In the genomic region with DNA sequence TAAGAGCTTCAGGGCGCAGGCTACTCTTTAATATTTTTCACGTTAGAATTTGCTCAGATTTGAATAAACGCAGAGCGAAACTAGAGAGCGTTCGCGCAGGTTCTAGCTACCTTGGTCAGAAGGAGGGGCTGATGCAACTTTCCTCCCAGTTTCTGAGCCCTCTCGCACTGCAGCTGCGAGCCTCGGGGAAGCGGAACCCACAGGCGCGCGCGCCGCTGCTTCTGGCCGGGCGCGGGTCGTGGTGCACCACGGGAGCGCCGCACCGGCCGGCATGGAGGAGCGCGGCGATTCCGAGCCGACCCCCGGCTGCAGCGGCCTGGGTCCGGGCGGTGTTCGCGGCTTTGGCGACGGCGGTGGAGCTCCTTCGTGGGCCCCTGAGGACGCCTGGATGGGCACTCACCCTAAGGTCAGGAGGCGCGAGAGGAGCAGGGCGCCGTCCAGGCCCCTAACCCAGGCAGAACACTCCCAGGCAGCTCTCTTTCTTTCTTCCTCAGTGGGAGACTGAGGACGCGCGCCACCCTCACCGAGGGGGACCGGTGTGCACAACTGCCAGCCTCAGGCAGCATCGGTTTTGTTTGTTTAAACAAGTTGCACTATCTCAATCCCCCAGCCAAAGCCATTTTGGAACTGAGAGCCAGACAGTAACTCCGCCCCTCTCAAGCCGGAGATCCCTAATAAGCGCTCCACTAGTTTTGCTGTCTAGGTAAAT, we compare ENCODE assay signal across 8 cellular contexts. TPM values are rescaled to one million over a fixed set of nuclear protein-coding genes. Genes with fewer than 3 reads are reported as not detected.
DNase-seq lines count a peak whose midpoint lies in the region; ATAC-seq and TF ChIP-seq lines count a peak whose summit lies in the region.

A gene (plus strand): TSS at position 246 of the 709 bp plus-strand sequence. CDS start 26 bp downstream, at position 272.

- CTCF ChIA-PET in Calu3 (lab: Charles Lee) (interaction anchor here (1.0 to 1.1 kb wide), 3 partner anchors 10 to 58 kb away, joined by 3 to 4 read pairs (median 3); no protein-coding TSS in a partner anchor), OCI-LY7 (lab: Charles Lee; ENCODE audit: unreplicated experiment) (no interaction called here)

- H3K4me3 Mint-ChIP-seq in Calu3 (ENCODE audit: low read depth, unreplicated experiment), result peak within 1 kb of the TSS; percentile 90
- peak within 1 kb of the TSS; percentile 93 for H3K4me3 Mint-ChIP-seq in stimulated activated effector memory CD8-positive, alpha-beta T cell treated with anti-CD3 and anti-CD28 coated beads, Interleukin-12 subunit alpha, Interleukin-12 subunit beta, amount 100 ng/mL, for 72 hours

- peaks cover 23% of the 10 kb centered on the region for H3K36me3 Mint-ChIP-seq in Calu3 (ENCODE audit: insufficient read depth, unreplicated experiment)
- H3K36me3 Mint-ChIP-seq in stimulated activated effector memory CD8-positive, alpha-beta T cell treated with anti-CD3 and anti-CD28 coated beads, Interleukin-12 subunit alpha, Interleukin-12 subunit beta, amount 100 ng/mL, for 72 hours, result peaks cover 22% of the 10 kb centered on the region

- no peaks in the 10 kb centered on the region for H4K20me1 ChIP-seq in OCI-LY7 (ENCODE audit: insufficient read depth, low read length)

- no peaks in the 10 kb centered on the region for H3K9me2 ChIP-seq in OCI-LY7 (ENCODE audit: insufficient read depth, low read length)

- intact Hi-C loops in Calu3 (cut with micrococcal nuclease; ENCODE audit: unreplicated experiment), result loop anchor here (2.0 to 5.0 kb wide), 4 partner anchors 54 to 419 kb away; a partner anchor contains a TSS
- intact Hi-C loops in OCI-LY7 (cut with micrococcal nuclease; ENCODE audit: unreplicated experiment), result loop anchor here (5.0 to 10.0 kb wide), 5 partner anchors 419 to 1263 kb away; a partner anchor contains a TSS

- TF ChIP-seq POLR2A in erythroblast (IDR thresholded peaks at IDR 0.05; ENCODE audit: low read length), result peak; percentile 76

- POLR2A ChIA-PET in OCI-LY7 (lab: Charles Lee), result interaction anchor here (0.6 to 2.8 kb wide), 9 partner anchors 9 to 980 kb away, joined by 3 to 21 read pairs (median 6); no protein-coding TSS in a partner anchor

- BruUV-seq in Calu3 (replicated peaks; lab: Mats Ljungman, UMichigan) (no TSS peak), OCI-LY7 (replicated peaks; lab: Mats Ljungman, UMichigan) (no TSS peak)

- no peaks in the 10 kb centered on the region for H3K27me3 ChIP-seq in muscle layer of duodenum (ENCODE audit: low read depth, low read length)

- no peak for TF ChIP-seq CTCF in Calu3 (IDR thresholded peaks at IDR 0.05; ENCODE audit: unreplicated experiment)
- no peak; the same call in 1 of the 2 replicates for TF ChIP-seq CTCF in OCI-LY7 (conservative IDR thresholded peaks at IDR 0.05; ENCODE audit: low read length)

- H3K4me1 Mint-ChIP-seq in Calu3 (ENCODE audit: low read depth, unreplicated experiment), result peaks cover 35% of the 10 kb centered on the region
- H3K4me1 Mint-ChIP-seq in stimulated activated effector memory CD8-positive, alpha-beta T cell treated with anti-CD3 and anti-CD28 coated beads, Interleukin-12 subunit alpha, Interleukin-12 subunit beta, amount 100 ng/mL, for 72 hours, result peaks cover 32% of the 10 kb centered on the region

- ATAC-seq in GM21367 (IDR thresholded peaks at IDR 0.05; ENCODE audit: unreplicated experiment), result peak; percentile 98
- peak; percentile 99 for ATAC-seq in stimulated activated effector memory CD8-positive, alpha-beta T cell treated with anti-CD3 and anti-CD28 coated beads, Interleukin-12 subunit alpha, Interleukin-12 subunit beta, amount 100 ng/mL, for 72 hours

- H3K27ac ChIP-seq in OCI-LY7 (ENCODE audit: low read depth, low read length, poor library complexity, severe bottlenecking) (peak within 1 kb of the TSS; percentile 80), muscle layer of duodenum (ENCODE audit: low read length) (peak within 1 kb of the TSS; percentile 94)

- H3K4me1 ChIP-seq in OCI-LY7 (ENCODE audit: insufficient read depth, low read length, poor library complexity, severe bottlenecking), result peaks cover 15% of the 10 kb centered on the region
- peaks cover 0 to 26% of the 10 kb centered on the region in 2 donors for H3K4me1 ChIP-seq in muscle layer of duodenum (ENCODE audit: control insufficient read depth in 1 of 2, insufficient read depth in 2 of 2, low read length in 2 of 2)

- H3K36me3 ChIP-seq in OCI-LY7 (ENCODE audit: insufficient read depth, low read length) (peaks cover 18% of the 10 kb centered on the region), muscle layer of duodenum (ENCODE audit: control insufficient read depth in 1 of 2, insufficient read depth in 2 of 2, low read length in 2 of 2) (peaks cover 5 to 10% of the 10 kb centered on the region in 2 donors)

- peak within 1 kb of the TSS; percentile 91 for H3K4me2 ChIP-seq in OCI-LY7 (ENCODE audit: low read length)

- peaks cover 4% of the 10 kb centered on the region; the same call in 1 of the 2 replicates for H3K9me3 ChIP-seq in OCI-LY7 (ENCODE audit: low read length)
- H3K9me3 ChIP-seq in muscle layer of duodenum (ENCODE audit: control insufficient read depth in 1 of 2, low read length in 2 of 2), result no peaks in the 10 kb centered on the region

- DNase-seq in Calu3, result peak; percentile 87
- peak in 67 of 76 experiments; percentile 8 to 70 (median 47) for DNase-seq in HUDEP-2 (lab: John Stamatoyannopoulos, UW; ENCODE audit: unreplicated experiment in 76 of 76)
- peak; percentile 94 for DNase-seq in OCI-LY7 (ENCODE audit: low spot score)
- DNase-seq in activated T-cell treated with anti-CD3 and anti-CD28 coated beads for 24 hours (ENCODE audit: low read depth), result peak; percentile 78
- peak; percentile 83 to 90 for DNase-seq in erythroblast (lab: John Stamatoyannopoulos, UW)
- peak; percentile 65 to 87 for DNase-seq in stimulated activated effector memory CD8-positive, alpha-beta T cell treated with anti-CD3 and anti-CD28 coated beads, Interleukin-12 subunit alpha, Interleukin-12 subunit beta, amount 100 ng/mL, for 72 hours (ENCODE audit: low spot score in 2 of 2)

- H3K4me3 ChIP-seq in OCI-LY7 (ENCODE audit: low read depth, low read length, poor library complexity, severe bottlenecking), result peak within 1 kb of the TSS; percentile 73
- H3K4me3 ChIP-seq in muscle layer of duodenum (ENCODE audit: low read depth in 1 of 2, low read length in 2 of 2), result peak within 1 kb of the TSS; percentile 97 to 99

- no peaks in the 10 kb centered on the region for H3K27me3 Mint-ChIP-seq in Calu3 (ENCODE audit: unreplicated experiment)

- H3K27ac Mint-ChIP-seq in Calu3 (ENCODE audit: unreplicated experiment), result peak within 1 kb of the TSS; percentile 100
- peak within 1 kb of the TSS; percentile 96 for H3K27ac Mint-ChIP-seq in stimulated activated effector memory CD8-positive, alpha-beta T cell treated with anti-CD3 and anti-CD28 coated beads, Interleukin-12 subunit alpha, Interleukin-12 subunit beta, amount 100 ng/mL, for 72 hours

- no peaks in the 10 kb centered on the region for H3K9me3 Mint-ChIP-seq in Calu3 (ENCODE audit: low read depth, unreplicated experiment)
- no peaks in the 10 kb centered on the region for H3K9me3 Mint-ChIP-seq in stimulated activated effector memory CD8-positive, alpha-beta T cell treated with anti-CD3 and anti-CD28 coated beads, Interleukin-12 subunit alpha, Interleukin-12 subunit beta, amount 100 ng/mL, for 72 hours

- peak within 1 kb of the TSS; percentile 98 for H2AFZ ChIP-seq in OCI-LY7 (ENCODE audit: low read length)

- peaks cover 13% of the 10 kb centered on the region; the same call in 1 of the 2 replicates for H3K79me2 ChIP-seq in OCI-LY7 (ENCODE audit: insufficient read depth, low read depth, low read length)

RNA-seq across cellular contexts. Expression of the gene that starts here (rescaled TPM):
- total RNA-seq in Calu3 (2022) (51.7 and 62.6 TPM in 2 replicates), OCI-LY7 (2022) (45.1 and 45.6 TPM in 2 replicates)
- total RNA-seq in OCI-LY7 (2014; rRNA removed; shearing (Covaris generic)), result 39.8 and 42.5 TPM in 2 replicates

Comparison
In these comparisons a context has a peak if more than half of its experiments do, and no peak if none do; other contexts are left out.
1. Peak in every context shown above with its lines: DNase-seq, ATAC-seq, H3K4me3 ChIP-seq and H3K27ac ChIP-seq.